8 cellular contexts compared by ENCODE assay signal in genomic region chr6:119346914-119347313, GRCh38. TPM values are rescaled to one million over a fixed set of nuclear protein-coding genes. Genes with fewer than 3 reads are reported as not detected.
DNase-seq lines count a peak whose midpoint lies in the region; ATAC-seq and TF ChIP-seq lines count a peak whose summit lies in the region.

No MANE protein-coding gene starts in this region.

- peak overlapping the region; percentile 84 for H3K27ac Mint-ChIP-seq in CD4-positive, alpha-beta T cell

- H3K9ac ChIP-seq in MM.1S (ENCODE audit: low read length) (peak overlapping the region; percentile 93), parathyroid adenoma (no peak overlapping the region)

- peak overlapping the region; percentile 97 for H3K4me3 Mint-ChIP-seq in CD4-positive, alpha-beta T cell

- POLR2A ChIA-PET in CD4-positive, alpha-beta T cell (lab: Charles Lee): interaction anchor here (0.8 to 2.6 kb wide), 4 partner anchors 11 to 454 kb away, joined by 3 to 26 read pairs (median 11); partner anchors contain the start of gene FAM184A

- H3K9me3 Mint-ChIP-seq in CD4-positive, alpha-beta T cell: no peaks in the 10 kb centered on the region

- no peak for DNase-seq in CD4-positive, alpha-beta T cell
- DNase-seq in MM.1S (no peak), epithelial cell of proximal tubule (ENCODE audit: low read depth) (no peak), posterior cingulate gyrus (no peak), middle frontal gyrus (ENCODE audit: extremely low spot score, low spot score) (no peak)
- no peak for DNase-seq in activated CD8-positive, alpha-beta memory T cell treated with anti-CD3 and anti-CD28 coated beads, Interleukin-2, amount 50 U/mL, for 4 hours

- TF ChIP-seq CTCF in CD4-positive, alpha-beta T cell (IDR thresholded peaks at IDR 0.05): no peak
- TF ChIP-seq CTCF in MM.1S (IDR thresholded peaks at IDR 0.05; ENCODE audit: low read length) (no peak), epithelial cell of proximal tubule (conservative IDR thresholded peaks at IDR 0.05; ENCODE audit: low read depth, low read length) (no peak), parathyroid adenoma (IDR thresholded peaks at IDR 0.05) (no peak)

- H3K4me3 ChIP-seq in MM.1S (ENCODE audit: low read length) (peak overlapping the region; percentile 95), epithelial cell of proximal tubule (ENCODE audit: low read depth, low read length) (peak overlapping the region; percentile 87), parathyroid adenoma (ENCODE audit: low read depth, low read length) (peak overlapping the region; percentile 85)

- H3K27me3 Mint-ChIP-seq in CD4-positive, alpha-beta T cell: no peaks in the 10 kb centered on the region

- no peaks in the 10 kb centered on the region for H3K27me3 ChIP-seq in CD4-positive, alpha-beta T cell (ENCODE audit: control insufficient read depth, insufficient read depth, low read length)
- H3K27me3 ChIP-seq in MM.1S (replicated peaks; ENCODE audit: insufficient read depth, low read length) (no peaks in the 10 kb centered on the region), parathyroid adenoma (ENCODE audit: control insufficient read depth, insufficient read depth, low read length) (no peaks in the 10 kb centered on the region)

- peak overlapping the region; percentile 86 for H3K4me2 ChIP-seq in MM.1S (ENCODE audit: low read depth, low read length)
- H3K4me2 ChIP-seq in parathyroid adenoma (ENCODE audit: low read length): peak overlapping the region; percentile 1

- intact Hi-C loops in CD4-positive, alpha-beta T cell (cut with DNase I, micrococcal nuclease): loop anchor here in 1 of 2 experiments (10.0 kb wide), 3 partner anchors 412 to 1988 kb away; partner anchors contain the start of genes MCM9, NUS1 and TBC1D32
- intact Hi-C loops in posterior cingulate gyrus (cut with DNase I): no loop called here

- H3K9me3 ChIP-seq in CD4-positive, alpha-beta T cell (ENCODE audit: control insufficient read depth, low read length): no peaks in the 10 kb centered on the region
- H3K9me3 ChIP-seq in MM.1S (replicated peaks; ENCODE audit: insufficient read depth, low read length) (no peaks in the 10 kb centered on the region), parathyroid adenoma (ENCODE audit: control insufficient read depth, low read length) (no peaks in the 10 kb centered on the region)

- H3F3A ChIP-seq in MM.1S (ENCODE audit: insufficient read depth, low read length): peaks cover 26% of the 10 kb centered on the region

- H3K36me3 Mint-ChIP-seq in CD4-positive, alpha-beta T cell (ENCODE audit: low read depth): peaks cover 10% of the 10 kb centered on the region

- no peaks in the 10 kb centered on the region for H3K9me2 ChIP-seq in MM.1S (replicated peaks; ENCODE audit: insufficient read depth, low read length)

- H3K36me3 ChIP-seq in MM.1S (replicated peaks; ENCODE audit: insufficient read depth, low read length): no peaks in the 10 kb centered on the region; the same call in 1 of the 2 replicates
- no peaks in the 10 kb centered on the region for H3K36me3 ChIP-seq in parathyroid adenoma (ENCODE audit: control insufficient read depth, insufficient read depth, low read length)

- H3K4me1 ChIP-seq in MM.1S (ENCODE audit: low read length) (peaks cover 29% of the 10 kb centered on the region), parathyroid adenoma (no peaks in the 10 kb centered on the region)

- H4K20me1 ChIP-seq in MM.1S (ENCODE audit: insufficient read depth, low read length): peaks cover 16% of the 10 kb centered on the region

- peaks cover 71% of the 10 kb centered on the region for H3K4me1 Mint-ChIP-seq in CD4-positive, alpha-beta T cell (ENCODE audit: low read depth)

- no peak for ATAC-seq in CD4-positive, alpha-beta T cell (ENCODE audit: poor library complexity)
- no peak for ATAC-seq in HG02981 (IDR thresholded peaks at IDR 0.05; ENCODE audit: unreplicated experiment)

- peak overlapping the region; percentile 50 for H3K27ac ChIP-seq in CD4-positive, alpha-beta T cell (ENCODE audit: low read depth, low read length)
- H3K27ac ChIP-seq in MM.1S (ENCODE audit: low read length) (peak overlapping the region; percentile 86; the same call in 1 of the 2 replicates), parathyroid adenoma (no peak overlapping the region)

- H2AFZ ChIP-seq in MM.1S (ENCODE audit: low read length): no peak overlapping the region
- H2AFZ ChIP-seq in parathyroid adenoma: no peak overlapping the region

- H3K79me2 ChIP-seq in MM.1S (ENCODE audit: low read length) (peaks cover 83% of the 10 kb centered on the region), parathyroid adenoma (no peaks in the 10 kb centered on the region)

- CTCF ChIA-PET in CD4-positive, alpha-beta T cell (lab: Charles Lee): interaction anchor here (1.4 to 2.3 kb wide), 2 partner anchors 9 to 13 kb away, joined by 5 to 9 read pairs; no protein-coding TSS in a partner anchor

RNA-seq across cellular contexts. Expression of gene MAN1A1, which starts 2.6 kb away (rescaled TPM):
- total RNA-seq in CD4-positive, alpha-beta T cell: 1 to 10 TPM; 4.5 to 4.9 TPM
- 16.1 and 23.4 TPM in 2 replicates for total RNA-seq in epithelial cell of proximal tubule
